9 cellular contexts compared by ENCODE assay signal in the genomic region with DNA sequence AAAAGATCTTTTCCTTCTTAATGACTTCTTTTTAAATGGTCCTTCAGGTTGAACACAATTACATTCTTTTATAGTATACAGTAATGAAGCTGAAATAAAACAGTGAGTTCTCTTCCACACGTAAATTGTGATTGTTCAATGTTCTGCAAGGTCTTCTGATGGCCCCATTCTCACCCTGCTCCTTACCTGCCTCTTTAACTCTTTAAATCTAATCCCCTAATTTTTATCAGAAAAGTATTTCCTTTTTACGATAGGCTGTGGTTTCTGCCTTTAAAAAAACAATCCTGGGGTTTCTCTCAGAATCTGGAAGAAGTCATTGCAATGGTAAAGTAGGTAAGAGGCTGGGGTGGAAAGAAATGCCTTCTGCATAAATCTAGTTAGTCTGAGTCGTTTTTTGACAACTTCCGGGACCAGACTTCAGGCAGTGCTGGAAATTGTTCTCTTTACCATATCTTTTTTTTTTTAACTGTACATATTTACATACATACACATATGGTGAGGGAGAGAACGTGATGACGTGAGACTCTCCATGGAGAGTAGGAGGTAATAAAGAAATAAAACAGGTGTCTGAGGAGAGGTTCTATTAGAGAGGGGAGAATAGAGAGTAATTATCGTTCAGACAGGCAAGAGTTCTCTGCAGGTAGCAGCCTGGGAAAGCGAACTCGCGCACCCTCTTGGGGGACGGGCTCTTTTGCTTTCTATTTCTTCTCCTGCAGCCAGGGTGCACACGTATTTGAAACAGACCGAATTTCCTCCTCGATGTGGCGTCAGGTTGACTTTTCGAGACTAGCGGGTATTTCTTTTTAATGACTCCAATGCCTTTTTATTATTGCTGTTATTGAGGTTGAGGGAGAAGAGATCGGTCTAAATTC. TPM values are rescaled to one million over a fixed set of nuclear protein-coding genes. Genes with fewer than 3 reads are reported as not detected.
DNase-seq lines count a peak whose midpoint lies in the region; ATAC-seq and TF ChIP-seq lines count a peak whose summit lies in the region.
"Had no signal": no experiment of that assay in that cellular context is flagged by ENCODE, and none has a peak within 500 bp of the region (broad histone marks: within the 10 kb centered on the region; RNA-seq: fewer than 3 reads in every experiment).

A gene (plus strand): TSS at position 730 of the 872 bp plus-strand sequence. CDS start 467 bp downstream, outside the sequence.

- H3K79me2 ChIP-seq in OCI-LY3 (ENCODE audit: low read length): no peaks in the 10 kb centered on the region

- intact Hi-C loops in Right ventricle myocardium superior (cut with DNase I): no loop called here

- peak within 1 kb of the TSS; percentile 98 for H2AFZ ChIP-seq in OCI-LY3 (ENCODE audit: low read depth, low read length)

- H3K4me1 Mint-ChIP-seq in progenitor cell of endocrine pancreas (ENCODE audit: low read depth): peaks cover 10% of the 10 kb centered on the region

- H3K4me3 Mint-ChIP-seq in progenitor cell of endocrine pancreas (ENCODE audit: low read depth): peak within 1 kb of the TSS; percentile 76

- H3K36me3 Mint-ChIP-seq in progenitor cell of endocrine pancreas (ENCODE audit: insufficient read depth): no peaks in the 10 kb centered on the region

- H3K9ac ChIP-seq in OCI-LY3 (ENCODE audit: low read length): peak within 1 kb of the TSS; percentile 69

- H3K36me3 ChIP-seq in BE2C (no peaks in the 10 kb centered on the region), OCI-LY3 (replicated peaks; ENCODE audit: low read depth, low read length) (no peaks in the 10 kb centered on the region)

- no peaks in the 10 kb centered on the region for H4K20me1 ChIP-seq in OCI-LY3 (ENCODE audit: insufficient read depth, low read length)

- peak within 1 kb of the TSS; percentile 42 for H3K4me3 ChIP-seq in BE2C (ENCODE audit: low read depth, low read length)
- peak within 1 kb of the TSS; percentile 88 for H3K4me3 ChIP-seq in OCI-LY3 (ENCODE audit: low read length)

- ATAC-seq in GM19043 (IDR thresholded peaks at IDR 0.05; ENCODE audit: low read depth, unreplicated experiment) (peak; percentile 71), HG03342 (IDR thresholded peaks at IDR 0.05; ENCODE audit: unreplicated experiment) (peak; percentile 64), Right ventricle myocardium superior (ENCODE audit: poor library complexity) (peak; percentile 51)

- peaks cover 89% of the 10 kb centered on the region for H3K27me3 Mint-ChIP-seq in progenitor cell of endocrine pancreas

- H3K27ac Mint-ChIP-seq in progenitor cell of endocrine pancreas: no peak within 1 kb of the TSS

- no peaks in the 10 kb centered on the region for H3K9me3 Mint-ChIP-seq in progenitor cell of endocrine pancreas (ENCODE audit: low read depth)

- peak within 1 kb of the TSS; percentile 100 for H3K4me2 ChIP-seq in OCI-LY3 (ENCODE audit: low read length)

- H3K4me1 ChIP-seq in BE2C: no peaks in the 10 kb centered on the region
- H3K4me1 ChIP-seq in OCI-LY3 (ENCODE audit: low read length): peaks cover 13% of the 10 kb centered on the region

- no peak for DNase-seq in BE2C
- peak; percentile 64 for DNase-seq in activated effector memory CD4-positive, alpha-beta T cell treated with Interleukin-2 at 50 U/mL for 16 hours
- DNase-seq in Right ventricle myocardium superior: no peak
- DNase-seq in progenitor cell of endocrine pancreas (ENCODE audit: low spot score, unreplicated experiment): no peak
- DNase-seq in AG08396 (ENCODE audit: low spot score): no peak

- no peak within 1 kb of the TSS for H3K27ac ChIP-seq in OCI-LY3 (ENCODE audit: low read length)

- H3K9me3 ChIP-seq in BE2C: no peaks in the 10 kb centered on the region
- H3K9me3 ChIP-seq in OCI-LY3 (ENCODE audit: insufficient read depth, low read length): no peaks in the 10 kb centered on the region

- peaks cover 66% of the 10 kb centered on the region for H3K27me3 ChIP-seq in BE2C
- H3K27me3 ChIP-seq in OCI-LY3 (ENCODE audit: low read depth, low read length): peaks cover 37% of the 10 kb centered on the region

- no peak for TF ChIP-seq CTCF in BE2C (IDR thresholded peaks at IDR 0.05; ENCODE audit: low read depth, low read length)
- TF ChIP-seq CTCF in OCI-LY3 (IDR thresholded peaks at IDR 0.05; ENCODE audit: low read depth, low read length): peak; percentile 35
- TF ChIP-seq CTCF in progenitor cell of endocrine pancreas (IDR thresholded peaks at IDR 0.05; ENCODE audit: unreplicated experiment): no peak

RNA-seq across cellular contexts. Expression of the gene that starts here (rescaled TPM):
- 0.57 TPM for polyA plus RNA-seq in BE2C (2012; ENCODE audit: insufficient read depth, insufficient read length, low read depth)
- total RNA-seq in Right ventricle myocardium superior (0.78 TPM), progenitor cell of endocrine pancreas (0.18 TPM in 1 of 2 replicates, not detected in the other)
- total RNA-seq: NCI-H460 had no signal

Comparison
In these comparisons a context has a peak if more than half of its experiments do, and no peak if none do; other contexts are left out.
1. Peak in ATAC-seq in Right ventricle myocardium superior; RNA of the gene not detected or under 1 TPM.